In the genomic region with DNA sequence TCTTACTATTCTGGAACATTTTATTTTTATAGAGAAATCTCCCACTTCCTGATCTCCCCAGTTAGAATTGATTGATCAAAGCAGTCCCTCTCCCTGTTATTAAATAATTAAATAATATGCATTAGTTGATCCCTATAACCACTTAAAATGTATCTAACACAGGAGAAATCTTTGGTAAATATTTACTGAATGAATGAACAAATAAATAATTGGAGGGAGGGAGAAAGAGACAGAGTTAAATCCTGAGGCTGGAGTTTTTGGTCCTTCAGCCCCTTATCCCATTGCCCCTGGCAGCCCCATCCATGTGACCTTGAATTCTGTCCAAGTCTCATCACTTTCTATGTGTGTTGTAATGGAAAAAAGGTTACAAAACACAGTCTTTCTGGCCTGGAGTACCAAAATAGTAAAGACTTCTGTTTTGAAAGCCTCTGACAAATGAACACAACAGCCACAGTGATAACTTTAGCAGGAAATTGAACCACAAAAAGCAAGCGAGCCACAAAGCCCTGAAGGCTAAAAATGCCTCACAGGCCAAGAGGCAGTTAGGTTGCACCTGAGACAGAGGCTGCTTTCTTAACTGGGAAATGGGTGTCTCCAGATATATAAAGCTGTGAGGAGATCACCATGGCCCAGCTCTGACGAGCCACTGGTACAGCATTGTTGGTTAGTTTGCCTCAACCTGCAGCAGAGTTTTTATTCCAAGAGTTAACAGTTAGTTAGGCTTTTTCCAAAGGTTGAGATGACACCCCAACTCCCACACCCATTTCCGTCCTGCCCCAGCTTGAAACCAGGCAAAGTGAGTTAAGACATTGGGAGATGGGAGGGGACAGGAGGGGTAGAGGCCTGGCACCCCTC, we compare ENCODE assay signal across 1 cellular context.
TF ChIP-seq lines count a peak whose summit lies in the region.

No MANE protein-coding gene starts in this region.

TF ChIP-seq in endothelial cell of umbilical vein, 7 proteins besides CTCF, POLR2A, EP300 and RAD21:
- TF ChIP-seq FOS (IDR thresholded peaks at IDR 0.05; ENCODE audit: borderline replicate concordance, insufficient read depth, low read length) (no peak), POLR2AphosphoS5 (IDR thresholded peaks at IDR 0.05; ENCODE audit: insufficient read depth, low read depth, low read length) (no peak), GATA2 (IDR thresholded peaks at IDR 0.05; ENCODE audit: insufficient read depth, insufficient read length, low read depth, low read length) (no peak)
TF ChIP-seq in endothelial cell of umbilical vein: peak in this region for 0.
